26 cellular contexts compared by ENCODE assay signal in genomic region chr14:66606826-66607225, GRCh38.
"Had no signal": no experiment of that assay in that cellular context is flagged by ENCODE, and none has a peak within 500 bp of the region (broad histone marks: within the 10 kb centered on the region; RNA-seq: fewer than 3 reads in every experiment).

No MANE protein-coding gene starts in this region.

- H3K27me3 Mint-ChIP-seq: activated B cell treated with CpG ODN at 0.5 μM for 24 hours; activated CD8-positive, alpha-beta T cell treated with anti-CD3 and anti-CD28 coated beads for 36 hours; brain; T-cell; T-helper 17 cell had no signal

- H3K4me3 Mint-ChIP-seq: activated B cell treated with CpG ODN at 0.5 μM for 24 hours; activated CD8-positive, alpha-beta T cell treated with anti-CD3 and anti-CD28 coated beads for 36 hours; activated naive CD4-positive, alpha-beta T cell treated with anti-CD3 and anti-CD28 coated beads for 36 hours; T-cell; T-helper 17 cell had no signal

- ATAC-seq: activated CD8-positive, alpha-beta T cell treated with anti-CD3 and anti-CD28 coated beads for 36 hours; PC-3; SK-N-SH treated with all-trans-retinoic acid at 6 μM for 48 hours; T-cell; T-helper 17 cell had no signal

- H3K4me1 Mint-ChIP-seq: brain, T-helper 17 cell had no signal

- DNase-seq: activated B cell treated with CpG ODN at 0.5 μM for 24 hours; activated CD8-positive, alpha-beta T cell treated with anti-CD3 and anti-CD28 coated beads for 36 hours; activated gamma-delta T cell treated with Interleukin-2 at 50 U/mL for 16 hours; activated naive CD4-positive, alpha-beta T cell treated with anti-CD3 and anti-CD28 coated beads for 36 hours; activated T-cell treated with anti-CD3 and anti-CD28 coated beads, Interleukin-2, amount 50 U/mL, for 48 hours; adrenal gland; cerebellar nuclear complex; cortex of kidney; NCI-H1092 treated with DMSO at 0.1 percent for 48 hours; NCI-H1417; NCI-H146; NCI-H187 treated with DMSO at 0.1 percent for 48 hours; NCI-H2081; NCI-H345; NCI-H524 treated with DMSO at 0.1 percent for 48 hours; NK-92 treated with Interleukin-12 subunit alpha and Interleukin-12 subunit beta, amount 100 ng/mL, for 24 hours; PC-3; Peyer's patch; RPMI8226; SHP77 treated with DMSO at 0.1 percent for 48 hours; T-cell; T-helper 17 cell; T-helper 9 cell had no signal

- H3K9me3 Mint-ChIP-seq: activated T-helper 2 cell treated with anti-CD3 and anti-CD28 coated beads, Interferon-gamma antibody, Interleukin-2, Interleukin-4, amounts not matched to agents 10 μg/mL and 5 μg/mL and 100 μg/mL, durations not matched to agents 14 hours and 24 hours and 36 hours had no signal
